Comparison of ENCODE assay signal across 8 cellular contexts in genomic region chr1:222712253-222713090, GRCh38. TPM values are rescaled to one million over a fixed set of nuclear protein-coding genes. Genes with fewer than 3 reads are reported as not detected.
DNase-seq lines count a peak whose midpoint lies in the region; ATAC-seq, FAIRE-seq and TF ChIP-seq lines count a peak whose summit lies in the region.

AIDA (minus strand) TSS chr1:222712491; CDS start chr1:222712317, 174 bp downstream.
BROX (plus strand) TSS chr1:222712564; CDS start chr1:222715700, 3,136 bp downstream.

- no peaks in the 10 kb centered on the region for H3K36me3 ChIP-seq in kidney (ENCODE audit: control insufficient read depth in 1 of 2, insufficient read depth in 2 of 2, low read length in 2 of 2)

- intact Hi-C loops in kidney (cut with DNase I) = no loop called here

- peak within 1 kb of the TSS; percentile 91 to 97 for H3K4me3 ChIP-seq in kidney (ENCODE audit: low read length in 2 of 2)

- no peak for TF ChIP-seq CTCF in kidney (IDR thresholded peaks at IDR 0.05; ENCODE audit: borderline replicate concordance, extremely low read depth, insufficient read depth)

- no peaks in the 10 kb centered on the region for H3K9me3 ChIP-seq in kidney (ENCODE audit: control insufficient read depth in 1 of 2, low read length in 2 of 2)

- peak; percentile 40 for TF ChIP-seq POLR2A in GM19193 (IDR thresholded peaks at IDR 0.05; ENCODE audit: extremely low read depth, insufficient read depth, insufficient read length)

- no peak for FAIRE-seq in kidney (lab: Jason Lieb, UNC)

- DNase-seq in AG20443 (ENCODE audit: low spot score) (peak; percentile 97), NCI-H460 (ENCODE audit: extremely low read depth, low read depth) (peak; percentile 89), cerebellar cortex (ENCODE audit: low spot score) (peak; percentile 88), kidney (peak; percentile 98)
- peak; percentile 99 for DNase-seq in activated CD4-positive, CD25-positive, alpha-beta regulatory T cell treated with anti-CD3 and anti-CD28 coated beads, Interleukin-2, amount 50 U/mL, for 72 hours
- peak; percentile 97 for DNase-seq in stimulated activated CD4-positive, alpha-beta T cell treated with anti-CD3 and anti-CD28 coated beads, Interleukin-15, amount 100 ng/mL, for 24 hours

- peak; percentile 85 for ATAC-seq in HG03432 (IDR thresholded peaks at IDR 0.05; ENCODE audit: unreplicated experiment)

- H3K27ac ChIP-seq in kidney (ENCODE audit: low read depth in 2 of 2, low read length in 2 of 2) = peak within 1 kb of the TSS; percentile 98 to 99

- peaks cover 2 to 3% of the 10 kb centered on the region in 2 donors for H3K4me1 ChIP-seq in kidney (ENCODE audit: control insufficient read depth in 1 of 2, insufficient read depth in 1 of 2, low read depth in 1 of 2, low read length in 2 of 2)

- H3K9ac ChIP-seq in kidney (ENCODE audit: low read length in 2 of 2) = peak within 1 kb of the TSS; percentile 91 to 97

RNA-seq across cellular contexts. Expression of gene AIDA, which starts in this region (rescaled TPM):
- 48.4 and 57.0 TPM in 2 replicates for total RNA-seq in NCI-H460 (2014; rRNA removed; shearing (Covaris generic))
- polyA plus RNA-seq in NCI-H460 (2014; cell fraction: nucleus; rRNA removed) = 20.1 and 24.6 TPM in 2 replicates
- 73.7 TPM for total RNA-seq in kidney
- 41.4 TPM for polyA plus RNA-seq in kidney (ENCODE audit: insufficient read depth, low read depth, low replicate concordance)

RNA-seq across cellular contexts. Expression of gene BROX, which starts in this region (rescaled TPM):
- 118 and 119 TPM in 2 replicates for total RNA-seq in NCI-H460 (2014; rRNA removed; shearing (Covaris generic))
- polyA plus RNA-seq in NCI-H460 (2014; cell fraction: nucleus; rRNA removed) = 26.0 and 35.9 TPM in 2 replicates
- 52.1 TPM for total RNA-seq in kidney
- 18.0 TPM for polyA plus RNA-seq in kidney (ENCODE audit: insufficient read depth, low read depth, low replicate concordance)

Comparison
In these comparisons a context has a peak if more than half of its experiments do, and no peak if none do; other contexts are left out.
1. Peak in every context shown above with its lines: DNase-seq, ATAC-seq, H3K4me3 ChIP-seq and H3K27ac ChIP-seq.